Comparison of ENCODE assay signal across 1 cellular context in the genomic region with DNA sequence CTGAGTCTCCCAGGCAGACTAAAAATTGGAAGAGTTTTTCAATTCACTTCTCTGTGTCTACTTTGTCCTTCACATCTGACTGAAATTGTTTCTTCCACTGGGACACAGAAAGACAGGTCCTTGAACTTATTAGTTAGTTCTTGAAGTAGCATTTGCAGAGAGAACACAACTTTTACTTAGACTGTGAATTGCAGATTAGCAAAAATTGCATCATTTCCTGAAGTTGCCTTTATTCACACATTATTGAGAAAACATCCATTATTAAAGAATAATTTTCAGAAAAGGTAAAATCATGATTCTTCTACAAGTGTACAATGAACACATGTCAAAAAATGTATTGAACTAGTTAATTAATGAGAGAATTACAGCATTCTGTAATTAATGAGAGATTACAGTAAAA.
TF ChIP-seq lines count a peak whose summit lies in the region.

No MANE protein-coding gene starts in this region.

TF ChIP-seq in HCT116, 20 proteins besides CTCF, POLR2A, EP300 and RAD21 (continued from another document):
- TF ChIP-seq, protein P1, sequence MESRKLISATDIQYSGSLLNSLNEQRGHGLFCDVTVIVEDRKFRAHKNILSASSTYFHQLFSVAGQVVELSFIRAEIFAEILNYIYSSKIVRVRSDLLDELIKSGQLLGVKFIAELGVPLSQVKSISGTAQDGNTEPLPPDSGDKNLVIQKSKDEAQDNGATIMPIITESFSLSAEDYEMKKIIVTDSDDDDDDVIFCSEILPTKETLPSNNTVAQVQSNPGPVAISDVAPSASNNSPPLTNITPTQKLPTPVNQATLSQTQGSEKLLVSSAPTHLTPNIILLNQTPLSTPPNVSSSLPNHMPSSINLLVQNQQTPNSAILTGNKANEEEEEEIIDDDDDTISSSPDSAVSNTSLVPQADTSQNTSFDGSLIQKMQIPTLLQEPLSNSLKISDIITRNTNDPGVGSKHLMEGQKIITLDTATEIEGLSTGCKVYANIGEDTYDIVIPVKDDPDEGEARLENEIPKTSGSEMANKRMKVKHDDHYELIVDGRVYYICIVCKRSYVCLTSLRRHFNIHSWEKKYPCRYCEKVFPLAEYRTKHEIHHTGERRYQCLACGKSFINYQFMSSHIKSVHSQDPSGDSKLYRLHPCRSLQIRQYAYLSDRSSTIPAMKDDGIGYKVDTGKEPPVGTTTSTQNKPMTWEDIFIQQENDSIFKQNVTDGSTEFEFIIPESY (IDR thresholded peaks at IDR 0.05; ENCODE audit: extremely low read depth, insufficient replicate concordance, low read length), result no peak
- TF ChIP-seq TCF7L2 (IDR thresholded peaks at IDR 0.05; ENCODE audit: borderline replicate concordance, extremely low read depth, insufficient read depth, insufficient read length) (no peak), JUND (IDR thresholded peaks at IDR 0.05) (no peak), SP1 (IDR thresholded peaks at IDR 0.05; ENCODE audit: low read depth) (no peak), EZH2phosphoT487 (IDR thresholded peaks at IDR 0.05; ENCODE audit: borderline replicate concordance) (no peak), ELF1 (IDR thresholded peaks at IDR 0.05; ENCODE audit: borderline replicate concordance, low read depth) (no peak), CEBPB (IDR thresholded peaks at IDR 0.05; ENCODE audit: low read depth) (no peak), YY1 (IDR thresholded peaks at IDR 0.05; ENCODE audit: extremely low read depth, insufficient replicate concordance, low read depth, low read length) (no peak), CBX3 (IDR thresholded peaks at IDR 0.05; ENCODE audit: low read depth) (no peak), FOSL1 (IDR thresholded peaks at IDR 0.05; ENCODE audit: low read depth) (no peak), ZFX (IDR thresholded peaks at IDR 0.05) (no peak), ZNF274 (IDR thresholded peaks at IDR 0.05; ENCODE audit: low read depth, low read length) (no peak), EGR1 (IDR thresholded peaks at IDR 0.05; ENCODE audit: low read depth) (no peak)
- TF ChIP-seq, protein P2, sequence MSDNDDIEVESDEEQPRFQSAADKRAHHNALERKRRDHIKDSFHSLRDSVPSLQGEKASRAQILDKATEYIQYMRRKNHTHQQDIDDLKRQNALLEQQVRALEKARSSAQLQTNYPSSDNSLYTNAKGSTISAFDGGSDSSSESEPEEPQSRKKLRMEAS (IDR thresholded peaks at IDR 0.05), result no peak
- TF ChIP-seq, protein P3, sequence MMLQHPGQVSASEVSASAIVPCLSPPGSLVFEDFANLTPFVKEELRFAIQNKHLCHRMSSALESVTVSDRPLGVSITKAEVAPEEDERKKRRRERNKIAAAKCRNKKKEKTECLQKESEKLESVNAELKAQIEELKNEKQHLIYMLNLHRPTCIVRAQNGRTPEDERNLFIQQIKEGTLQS (IDR thresholded peaks at IDR 0.05), result no peak
